In the genomic region with DNA sequence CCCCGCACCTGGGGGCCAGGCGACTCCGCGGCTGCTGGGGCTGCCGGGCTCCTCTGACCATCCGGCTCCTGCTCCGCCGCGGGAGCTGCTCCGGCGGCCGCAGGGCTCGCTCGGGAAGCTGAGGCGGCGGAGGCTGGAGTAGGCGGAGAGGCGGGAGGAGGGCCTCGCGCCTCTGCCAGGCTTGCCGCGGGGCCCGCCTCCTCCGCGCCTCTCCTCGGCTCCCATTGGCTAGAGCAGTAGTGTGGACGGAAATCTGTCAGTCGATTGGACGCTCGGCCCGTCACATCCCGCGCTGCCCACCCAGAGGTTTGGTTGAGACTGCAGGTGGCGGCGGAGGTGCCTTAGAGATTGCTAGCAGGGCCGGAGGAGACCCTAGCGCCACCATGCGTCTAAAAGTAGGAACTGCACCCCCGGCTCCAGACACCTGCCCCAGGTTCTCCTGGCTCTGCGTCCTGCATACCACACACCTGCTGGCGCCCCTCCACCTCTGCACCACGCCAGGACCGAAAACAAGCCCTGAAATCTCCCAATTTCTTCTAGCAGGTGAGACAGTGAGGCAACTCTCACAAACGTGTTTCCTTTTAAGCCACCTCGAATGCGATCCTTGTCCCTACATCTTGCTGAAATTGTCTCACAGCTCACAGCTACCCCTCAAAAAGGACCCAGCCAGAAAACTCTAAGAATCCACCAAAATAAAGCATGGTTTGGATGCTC, we compare ENCODE assay signal across 8 cellular contexts. TPM values are rescaled to one million over a fixed set of nuclear protein-coding genes. Genes with fewer than 3 reads are reported as not detected.
A peak's percentile ranks its signal among the peaks of the same experiment; 100 is the strongest.
DNase-seq lines count a peak whose midpoint lies in the region; ATAC-seq and TF ChIP-seq lines count a peak whose summit lies in the region.

SCAI (minus strand) TSS at position 152 of the 714 bp plus-strand sequence; CDS start at position 61, 91 bp downstream.

- H3K27me3 ChIP-seq in muscle layer of duodenum (ENCODE audit: low read depth, low read length): no peaks in the 10 kb centered on the region

- DNase-seq in DMS53 (lab: John Stamatoyannopoulos, UW) (peak; percentile 99), OCI-M2 (lab: John Stamatoyannopoulos, UW; ENCODE audit: unreplicated experiment) (peak; percentile 84), activated T-cell treated with anti-CD3 and anti-CD28 coated beads for 48 hours (ENCODE audit: low read depth) (peak; percentile 97)
- peak; percentile 98 for DNase-seq in stimulated activated CD8-positive, alpha-beta memory T cell treated with anti-CD3 and anti-CD28 coated beads, Interleukin-7, amount 100 ng/mL, for 4 hours (ENCODE audit: low read depth in 2 of 2)

- H3K9me3 ChIP-seq in muscle layer of duodenum (ENCODE audit: control insufficient read depth in 1 of 2, low read length in 2 of 2): no peaks in the 10 kb centered on the region

- peaks cover 0 to 3% of the 10 kb centered on the region in 2 donors for H3K36me3 ChIP-seq in muscle layer of duodenum (ENCODE audit: control insufficient read depth in 1 of 2, insufficient read depth in 2 of 2, low read length in 2 of 2)

- peak within 1 kb of the TSS; percentile 60 to 74 for H3K4me3 ChIP-seq in muscle layer of duodenum (ENCODE audit: low read depth in 1 of 2, low read length in 2 of 2)

- H3K27ac ChIP-seq in muscle layer of duodenum (ENCODE audit: low read length): no peak within 1 kb of the TSS

- ATAC-seq in GM21576 (IDR thresholded peaks at IDR 0.05; ENCODE audit: unreplicated experiment) (peak; percentile 98), esophagus mucosa (peak; percentile 100)

- TF ChIP-seq EP300 in Ishikawa (IDR thresholded peaks at IDR 0.05; ENCODE audit: borderline replicate concordance): no peak

- peaks cover 0 to 7% of the 10 kb centered on the region in 2 donors for H3K4me1 ChIP-seq in muscle layer of duodenum (ENCODE audit: control insufficient read depth in 1 of 2, insufficient read depth in 2 of 2, low read length in 2 of 2)

- peak; percentile 89 for TF ChIP-seq RAD21 in Ishikawa (IDR thresholded peaks at IDR 0.05; ENCODE audit: low read depth)

TF ChIP-seq in Ishikawa, 13 proteins besides CTCF, POLR2A, EP300 and RAD21:
- TF ChIP-seq USF1 (IDR thresholded peaks at IDR 0.05): no peak
- peak; percentile 82; the same call in 1 of the 2 replicates for TF ChIP-seq MAX (IDR thresholded peaks at IDR 0.05)
- TF ChIP-seq ZBTB7A (IDR thresholded peaks at IDR 0.05; ENCODE audit: low read depth): 0 out of 2 replicates have a peak, but pooled peaks have one; percentile 2
- no peak for TF ChIP-seq NFIC (IDR thresholded peaks at IDR 0.05)
- peak; percentile 35; the same call in 1 of the 2 replicates for TF ChIP-seq TCF12 (IDR thresholded peaks at IDR 0.05; ENCODE audit: low read depth)
- TF ChIP-seq TAF1 (IDR thresholded peaks at IDR 0.05; ENCODE audit: low read depth): peak; percentile 68
- 0 out of 2 replicates have a peak, but pooled peaks have one; percentile 52 for TF ChIP-seq TEAD4 (IDR thresholded peaks at IDR 0.05)
- TF ChIP-seq REST (IDR thresholded peaks at IDR 0.05; ENCODE audit: low read depth): no peak

RNA-seq across cellular contexts. Expression of gene SCAI, which starts in this region (rescaled TPM):
- 3.0 TPM for total RNA-seq in esophagus mucosa
